In genomic region chr12:40832668-40833067, GRCh38 we compare ENCODE assay signal across 16 cellular contexts.
DNase-seq lines count a peak whose midpoint lies in the region; ATAC-seq, FAIRE-seq and TF ChIP-seq lines count a peak whose summit lies in the region.
"Had no signal": no experiment of that assay in that cellular context is flagged by ENCODE, and none has a peak within 500 bp of the region (broad histone marks: within the 10 kb centered on the region; RNA-seq: fewer than 3 reads in every experiment).

No MANE protein-coding gene starts in this region.

- no peak overlapping the region for H3K23ac ChIP-seq in mesendoderm (ENCODE audit: low read length)

- H3K9me3 ChIP-seq in mammary epithelial cell (replicated peaks; ENCODE audit: insufficient read depth, low read length) (no peaks in the 10 kb centered on the region), breast epithelium (no peaks in the 10 kb centered on the region), PC-9 (ENCODE audit: insufficient read depth, low read depth) (0 out of 2 replicates have a peak, but pooled peaks cover 3% of the 10 kb centered on the region)
- H3K9me3 ChIP-seq: BLaER1 treated with 17β-estradiol and CSF1 and Interleukin-3, amounts not matched to agents 10 nM and 100 nM had no signal

- H3K4ac ChIP-seq in mesendoderm (ENCODE audit: low read depth, low read length) = no peak overlapping the region

- dilution Hi-C loops in mammary epithelial cell (cut with HindIII; ENCODE audit: low sequenced_read_pairs) = no loop called here

- H2AK5ac ChIP-seq in mesendoderm (ENCODE audit: low read length) = no peak overlapping the region

- no peak overlapping the region for H2BK5ac ChIP-seq in mesendoderm (ENCODE audit: low read length)

- in situ Hi-C loops in mammary epithelial cell (cut with MboI; ENCODE audit: low sequenced_read_pairs in 2 of 2) = no loop called here

- H3K56ac ChIP-seq in mesendoderm (ENCODE audit: low read length) = no peak overlapping the region

- no peaks in the 10 kb centered on the region for H3K36me3 ChIP-seq in mammary epithelial cell (ENCODE audit: insufficient read depth, low read length)
- H3K36me3 ChIP-seq in breast epithelium = no peaks in the 10 kb centered on the region
- no peaks in the 10 kb centered on the region for H3K36me3 ChIP-seq in PC-9 (ENCODE audit: low read depth)
- H3K36me3 ChIP-seq in mesendoderm (ENCODE audit: control insufficient read depth, insufficient read depth, low read length) = no peaks in the 10 kb centered on the region
- H3K36me3 ChIP-seq: BLaER1 treated with 17β-estradiol and CSF1 and Interleukin-3, amounts not matched to agents 10 nM and 100 nM had no signal

- H3K4me3 ChIP-seq in mammary epithelial cell (replicated peaks in 1 of 3; ENCODE audit: insufficient read depth in 1 of 3, low read depth in 2 of 3, low read length in 3 of 3) = no peak overlapping the region
- no peak overlapping the region for H3K4me3 ChIP-seq in breast epithelium
- no peak overlapping the region for H3K4me3 ChIP-seq in PC-9
- H3K4me3 ChIP-seq in mesendoderm (ENCODE audit: low read length) = no peak overlapping the region
- H3K4me3 ChIP-seq: BLaER1 treated with 17β-estradiol and CSF1 and Interleukin-3, amounts not matched to agents 10 nM and 100 nM had no signal

- ATAC-seq in GM21526 (IDR thresholded peaks at IDR 0.05; ENCODE audit: low FRiP score, unreplicated experiment) = no peak
- ATAC-seq in GM21825 (IDR thresholded peaks at IDR 0.05; ENCODE audit: unreplicated experiment) = no peak

- H2AFZ ChIP-seq in mammary epithelial cell (ENCODE audit: low read depth, low read length) (peak overlapping the region; percentile 55), PC-9 (peak overlapping the region; percentile 43; the same call in 1 of the 2 replicates)

- H2BK120ac ChIP-seq in mesendoderm (ENCODE audit: low read depth, low read length) = no peak overlapping the region

- POLR2A ChIA-PET in PC-9 (lab: Charles Lee; ENCODE audit: unreplicated experiment) = no interaction called here

- H3K9ac ChIP-seq in mammary epithelial cell (ENCODE audit: insufficient read depth, low read length) = no peak overlapping the region
- no peak overlapping the region for H3K9ac ChIP-seq in mesendoderm (ENCODE audit: low read length)
- H3K9ac ChIP-seq: BLaER1 treated with 17β-estradiol and CSF1 and Interleukin-3, amounts not matched to agents 10 nM and 100 nM had no signal

- no peak for FAIRE-seq in GM12891 (lab: Jason Lieb, UNC)
- FAIRE-seq: GM18507, H1 had no signal

- no peaks in the 10 kb centered on the region for H4K20me1 ChIP-seq in mammary epithelial cell (ENCODE audit: insufficient read depth, low read length)
- no peaks in the 10 kb centered on the region for H4K20me1 ChIP-seq in PC-9 (ENCODE audit: insufficient read depth)
- H4K20me1 ChIP-seq: BLaER1 treated with 17β-estradiol and CSF1 and Interleukin-3, amounts not matched to agents 10 nM and 100 nM had no signal

- H3K9me2 ChIP-seq in PC-9 (ENCODE audit: insufficient read depth) = no peaks in the 10 kb centered on the region; the same call in 1 of the 2 replicates

- intact Hi-C loops in mammary epithelial cell (cut with micrococcal nuclease) (loop anchor here (5.0 kb wide), 1 partner anchor 75 kb away; no protein-coding TSS in a partner anchor), breast epithelium (cut with DNase I; ENCODE audit: low total_unique reads) (no loop called here), PC-9 (cut with micrococcal nuclease; ENCODE audit: unreplicated experiment) (no loop called here)

- no peaks in the 10 kb centered on the region for H3K79me1 ChIP-seq in mesendoderm (ENCODE audit: low read length)

- no peak overlapping the region for H4K5ac ChIP-seq in mesendoderm (ENCODE audit: low read length)

- H3K4me1 ChIP-seq in mammary epithelial cell (ENCODE audit: insufficient read depth, low read length) (peaks cover 19% of the 10 kb centered on the region), breast epithelium (no peaks in the 10 kb centered on the region), PC-9 (replicated peaks; ENCODE audit: insufficient read depth) (peaks cover 13% of the 10 kb centered on the region), mesendoderm (ENCODE audit: control insufficient read depth, low read depth, low read length) (no peaks in the 10 kb centered on the region)
- H3K4me1 ChIP-seq: BLaER1 treated with 17β-estradiol and CSF1 and Interleukin-3, amounts not matched to agents 10 nM and 100 nM had no signal

- CTCF ChIA-PET in mammary epithelial cell (lab: Charles Lee; ENCODE audit: low non-redundant PET) (no interaction called here), PC-9 (lab: Charles Lee) (no interaction called here)

- no peak overlapping the region for H4K8ac ChIP-seq in mesendoderm (ENCODE audit: low read depth, low read length)

- H3F3A ChIP-seq in PC-9 (ENCODE audit: insufficient read depth, low read depth) = no peaks in the 10 kb centered on the region

- 50% methylated on average over 1 of the region's 2 CpGs for WGBS in mammary epithelial cell (ENCODE audit: low coverage, missing lambda C conversion rate)
- WGBS in mesendoderm (ENCODE audit: extremely low coverage, insufficient coverage, low lambda C conversion rate) = no CpG with 5 or more reads among the region's 2 CpGs

- H3K18ac ChIP-seq in mesendoderm (ENCODE audit: low read length) = no peak overlapping the region

- no TSS peak for BruUV-seq in mammary epithelial cell (replicated peaks; lab: Mats Ljungman, UMichigan)
- no TSS peak for BruUV-seq in PC-9 (replicated peaks; lab: Mats Ljungman, UMichigan)

- no peaks in the 10 kb centered on the region for H3K27me3 ChIP-seq in mammary epithelial cell (ENCODE audit: insufficient read depth, low read length)
- H3K27me3 ChIP-seq in breast epithelium = no peaks in the 10 kb centered on the region
- no peaks in the 10 kb centered on the region for H3K27me3 ChIP-seq in PC-9 (ENCODE audit: insufficient read depth, low read depth)
- H3K27me3 ChIP-seq in mesendoderm (ENCODE audit: insufficient read depth, low read length, poor library complexity) = no peaks in the 10 kb centered on the region
- H3K27me3 ChIP-seq: BLaER1 treated with 17β-estradiol and CSF1 and Interleukin-3, amounts not matched to agents 10 nM and 100 nM had no signal

- DNase-seq in mammary epithelial cell (no peak), breast epithelium (ENCODE audit: low spot score in 2 of 2) (no peak), PC-9 (no peak), mesendoderm (peak; percentile 61), GM12891 (ENCODE audit: insufficient read length, low spot score) (no peak)
- DNase-seq: 8988T; Calu3; CD4-positive, CD25-positive, alpha-beta regulatory T cell; DMS 273 treated with DMSO at 0.1 percent for 48 hours; HCEC 1CT; HFFc6 had no signal

- H3K4me2 ChIP-seq in mammary epithelial cell (ENCODE audit: insufficient read depth, low read depth, low read length) = no peak overlapping the region
- H3K4me2 ChIP-seq in PC-9 = no peak overlapping the region
- no peak overlapping the region for H3K4me2 ChIP-seq in mesendoderm (ENCODE audit: low read length)
- H3K4me2 ChIP-seq: BLaER1 treated with 17β-estradiol and CSF1 and Interleukin-3, amounts not matched to agents 10 nM and 100 nM had no signal

- no peak overlapping the region for H2BK15ac ChIP-seq in mesendoderm (replicated peaks; ENCODE audit: low read depth)

- H3K27ac ChIP-seq in mammary epithelial cell (ENCODE audit: insufficient read depth, low read depth, low read length) (no peak overlapping the region), breast epithelium (no peak overlapping the region), PC-9 (no peak overlapping the region), mesendoderm (ENCODE audit: low read depth, low read length) (no peak overlapping the region)
- H3K27ac ChIP-seq: BLaER1 treated with 17β-estradiol and CSF1 and Interleukin-3, amounts not matched to agents 10 nM and 100 nM had no signal

- TF ChIP-seq POLR2A in breast epithelium (IDR thresholded peaks at IDR 0.05) (no peak), GM12891 (IDR thresholded peaks at IDR 0.05; ENCODE audit: low read depth, low read length) (no peak)

- TF ChIP-seq CTCF in mammary epithelial cell (conservative IDR thresholded peaks at IDR 0.05 in 1 of 2, IDR thresholded peaks at IDR 0.05 in 1 of 2; ENCODE audit: extremely low read depth in 1 of 2, insufficient read depth in 1 of 2, low read depth in 1 of 2, low read length in 2 of 2) (no peak), breast epithelium (IDR thresholded peaks at IDR 0.05) (no peak), PC-9 (conservative IDR thresholded peaks at IDR 0.05) (no peak)

- H3K79me2 ChIP-seq in mammary epithelial cell (ENCODE audit: insufficient read depth, low read length) (no peaks in the 10 kb centered on the region), PC-9 (ENCODE audit: low read depth) (no peaks in the 10 kb centered on the region), mesendoderm (ENCODE audit: control insufficient read depth, insufficient read depth, low read length) (no peaks in the 10 kb centered on the region)

TF ChIP-seq in GM12891, 5 proteins besides CTCF, POLR2A, EP300 and RAD21:
- no peak for TF ChIP-seq POU2F2 (IDR thresholded peaks at IDR 0.05; ENCODE audit: low read depth, low read length)
- TF ChIP-seq TAF1 (IDR thresholded peaks at IDR 0.05; ENCODE audit: low read depth, low read length) = no peak
- TF ChIP-seq PAX5 (IDR thresholded peaks at IDR 0.05; ENCODE audit: insufficient read depth, low read length, severe bottlenecking) = no peak
- no peak for TF ChIP-seq POLR2AphosphoS5 (IDR thresholded peaks at IDR 0.05; ENCODE audit: low read depth, low read length)
- TF ChIP-seq SPI1 (IDR thresholded peaks at IDR 0.05; ENCODE audit: low read depth, low read length) = no peak
